31 cellular contexts compared by ENCODE assay signal in the genomic region with DNA sequence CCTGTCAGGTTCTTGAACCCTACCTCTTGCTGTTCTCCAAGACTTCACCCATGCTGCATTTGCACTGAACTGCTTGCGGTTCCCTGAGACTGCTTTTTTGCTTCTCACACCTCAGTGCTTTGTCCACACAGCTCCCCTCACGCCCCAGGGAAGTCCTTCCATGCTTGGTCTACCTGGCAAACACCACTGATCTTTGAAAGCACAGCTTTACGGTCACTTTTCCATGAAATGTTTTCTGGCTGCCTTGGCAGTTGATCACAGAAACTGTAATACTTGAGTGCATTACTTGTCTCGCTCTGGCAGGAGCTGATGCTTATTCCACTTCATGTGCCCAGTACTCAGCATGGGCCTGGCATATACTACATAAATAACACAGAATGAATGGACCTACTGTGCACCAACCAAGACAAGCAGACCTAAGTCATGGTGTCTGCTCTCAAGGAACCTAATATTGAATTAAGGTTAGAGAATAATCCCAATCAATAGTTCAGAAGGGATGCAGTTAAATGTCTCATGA.
"Had no signal": no experiment of that assay in that cellular context is flagged by ENCODE, and none has a peak within 500 bp of the region (broad histone marks: within the 10 kb centered on the region; RNA-seq: fewer than 3 reads in every experiment).

No MANE protein-coding gene starts in this region.

- H3K9me3 ChIP-seq: colonic mucosa, mucosa of descending colon, testis had no signal

- DNase-seq: activated CD4-positive, alpha-beta T cell treated with anti-CD3 and anti-CD28 coated beads for 48 hours; activated CD4-positive, alpha-beta T cell treated with anti-CD3 and anti-CD28 coated beads, Interleukin-2, amount 50 U/mL, for 48 hours; activated CD8-positive, alpha-beta memory T cell treated with anti-CD3 and anti-CD28 coated beads for 24 hours; activated gamma-delta T cell; activated naive CD4-positive, alpha-beta T cell treated with anti-CD3 and anti-CD28 coated beads, Interleukin-2, amount 10 ng/mL, durations not matched to agents 7 days and 5 days; activated naive CD8-positive, alpha-beta T cell treated with anti-CD3 and anti-CD28 coated beads, Interleukin-2, amount 10 ng/mL, durations not matched to agents 7 days and 5 days; activated T-cell treated with anti-CD3 and anti-CD28 coated beads, Interleukin-2, amount 50 U/mL, for 1 hour; amygdala; cerebellar nuclear complex; colonic mucosa; effector memory CD4-positive, alpha-beta T cell; hippocampal formation; mucosa of descending colon; posterior cingulate gyrus; stimulated activated CD4-positive, alpha-beta T cell treated with anti-CD3 and anti-CD28 coated beads, Interleukin-12 subunit alpha, Interleukin-12 subunit beta, amount 100 ng/mL, for 4 hours; stimulated activated CD4-positive, alpha-beta T cell treated with anti-CD3 and anti-CD28 coated beads, Interleukin-4, amount 100 ng/mL, for 1 hour; stimulated activated naive CD8-positive, alpha-beta T cell treated with anti-CD3 and anti-CD28 coated beads, Interleukin-15, Interleukin-2, amounts not matched to agents 100 U/mL and 50 U/mL, for 24 hours; T-helper 9 cell; testis; trophoblast cell; WERI-Rb-1 had no signal

- H3K4me3 ChIP-seq: colonic mucosa, lung, mucosa of descending colon, skin epidermis, testis had no signal

- H3K27ac ChIP-seq: colonic mucosa, skin epidermis, testis, WERI-Rb-1 had no signal

- H3K4me1 ChIP-seq: colonic mucosa, testis had no signal

- ATAC-seq: activated CD4-positive, CD25-positive, alpha-beta regulatory T cell treated with anti-CD3 and anti-CD28 coated beads, Interleukin-2, amount 50 U/mL, for 24 hours; left lobe of liver; mucosa of descending colon; natural killer cell treated with Interleukin-12 subunit alpha and Interleukin-12 subunit beta and Interleukin-15 and Interleukin-18, amount 100 ng/mL, for 72 hours; sciatic nerve; stimulated activated naive CD8-positive, alpha-beta T cell treated with anti-CD3 and anti-CD28 coated beads, Interleukin-15, Interleukin-2, amounts not matched to agents 100 U/mL and 50 U/mL, for 24 hours had no signal

- FAIRE-seq: frontal cortex, keratinocyte, TTC549, urothelium cell line had no signal

- H3K27me3 ChIP-seq: colonic mucosa, testis had no signal

- H3K36me3 ChIP-seq: colonic mucosa, WERI-Rb-1 had no signal
